ENCODE assay signal across 10 cellular contexts in genomic region chr17:1298616-1299015, GRCh38.
DNase-seq lines count a peak whose midpoint lies in the region; ATAC-seq and TF ChIP-seq lines count a peak whose summit lies in the region.
"Had no signal": no experiment of that assay in that cellular context is flagged by ENCODE, and none has a peak within 500 bp of the region (broad histone marks: within the 10 kb centered on the region; RNA-seq: fewer than 3 reads in every experiment).

No MANE protein-coding gene starts in this region.

- intact Hi-C loops in tibial artery (cut with DNase I; ENCODE audit: low total_unique reads), result no loop called here

- no peak overlapping the region for H3K27ac Mint-ChIP-seq in effector memory CD8-positive, alpha-beta T cell

- DNase-seq in EH (ENCODE audit: low read depth) (peak; percentile 14), SIG-M5 treated with dmso at 0.1 percent for 504 hours (lab: John Stamatoyannopoulos, UW; ENCODE audit: unreplicated experiment) (no peak), tibial artery (no peak), SW 1271 (lab: John Stamatoyannopoulos, UW) (no peak)
- DNase-seq in activated CD4-positive, alpha-beta T cell treated with anti-CD3 and anti-CD28 coated beads, Interleukin-2, amount 50 U/mL, for 4 hours, result peak; percentile 40 to 42
- DNase-seq in effector memory CD8-positive, alpha-beta T cell, result peak in 2 of 3 experiments; percentile 23 to 26
- peak; percentile 62 for DNase-seq in stimulated activated CD4-positive, alpha-beta T cell treated with anti-CD3 and anti-CD28 coated beads, Interleukin-15, amount 100 ng/mL, for 24 hours
- DNase-seq: cerebellar nuclear complex had no signal

- H3K4me3 Mint-ChIP-seq in effector memory CD8-positive, alpha-beta T cell, result peak overlapping the region; percentile 33

- peaks cover 0 to 9% of the 10 kb centered on the region in 2 donors for H3K27me3 ChIP-seq in tibial artery

- H3K36me3 Mint-ChIP-seq in effector memory CD8-positive, alpha-beta T cell (ENCODE audit: insufficient read depth), result peaks cover 14% of the 10 kb centered on the region

- no peaks in the 10 kb centered on the region for H3K9me3 Mint-ChIP-seq in effector memory CD8-positive, alpha-beta T cell

- H3K9me3 ChIP-seq in tibial artery, result no peaks in the 10 kb centered on the region
- H3K9me3 ChIP-seq: SJSA1 had no signal

- no peak overlapping the region for H3K27ac ChIP-seq in tibial artery
- H3K27ac ChIP-seq: SJSA1 had no signal

- no peaks in the 10 kb centered on the region for H3K4me1 ChIP-seq in tibial artery
- H3K4me1 ChIP-seq: SJSA1 had no signal

- H3K27me3 Mint-ChIP-seq in effector memory CD8-positive, alpha-beta T cell, result peaks cover 0 to 40% of the 10 kb centered on the region in 2 donors

- H3K4me3 ChIP-seq in tibial artery, result no peak overlapping the region
- H3K4me3 ChIP-seq: SJSA1 had no signal

- H3K4me1 Mint-ChIP-seq in effector memory CD8-positive, alpha-beta T cell (ENCODE audit: low read depth in 2 of 2), result peaks cover 26 to 32% of the 10 kb centered on the region in 2 donors

- TF ChIP-seq CTCF in tibial artery (IDR thresholded peaks at IDR 0.05), result no peak

- peak; percentile 17 for ATAC-seq in effector memory CD8-positive, alpha-beta T cell (replicated peaks)
- no peak for ATAC-seq in GM18868 (IDR thresholded peaks at IDR 0.05; ENCODE audit: unreplicated experiment)

- peaks cover 0 to 5% (median 4%) of the 10 kb centered on the region in 3 donors for H3K36me3 ChIP-seq in tibial artery
- H3K36me3 ChIP-seq: SJSA1 had no signal

Comparison
In these comparisons a context has a peak if more than half of its experiments do, and no peak if none do; other contexts are left out.
1. DNase-seq: peak in EH (single experiment), activated CD4-positive, alpha-beta T cell treated with anti-CD3 and anti-CD28 coated beads, Interleukin-2, amount 50 U/mL, for 4 hours (2 of 2), effector memory CD8-positive, alpha-beta T cell (2 of 3) and stimulated activated CD4-positive, alpha-beta T cell treated with anti-CD3 and anti-CD28 coated beads, Interleukin-15, amount 100 ng/mL, for 24 hours (single experiment); none in SIG-M5 treated with dmso at 0.1 percent for 504 hours (single experiment), tibial artery (0 of 2) and SW 1271 (0 of 2).